Comparison of ENCODE assay signal across 1 cellular context in genomic region chr4:47002593-47002992, GRCh38.
TF ChIP-seq lines count a peak whose summit lies in the region.

No MANE protein-coding gene starts in this region.

TF ChIP-seq in GM12878, 131 proteins besides CTCF, POLR2A, EP300 and RAD21 (continued from another document):
- TF ChIP-seq TCF3 (IDR thresholded peaks at IDR 0.05; ENCODE audit: borderline replicate concordance, insufficient read depth, low read depth, low read length) (no peak), CEBPZ (IDR thresholded peaks at IDR 0.05; ENCODE audit: low read depth, low read length) (no peak), E4F1 (IDR thresholded peaks at IDR 0.05; ENCODE audit: borderline replicate concordance, partially characterized antibody) (no peak)
TF ChIP-seq in GM12878: peak in this region for 1.
